Comparison of ENCODE assay signal across 19 cellular contexts in the genomic region with DNA sequence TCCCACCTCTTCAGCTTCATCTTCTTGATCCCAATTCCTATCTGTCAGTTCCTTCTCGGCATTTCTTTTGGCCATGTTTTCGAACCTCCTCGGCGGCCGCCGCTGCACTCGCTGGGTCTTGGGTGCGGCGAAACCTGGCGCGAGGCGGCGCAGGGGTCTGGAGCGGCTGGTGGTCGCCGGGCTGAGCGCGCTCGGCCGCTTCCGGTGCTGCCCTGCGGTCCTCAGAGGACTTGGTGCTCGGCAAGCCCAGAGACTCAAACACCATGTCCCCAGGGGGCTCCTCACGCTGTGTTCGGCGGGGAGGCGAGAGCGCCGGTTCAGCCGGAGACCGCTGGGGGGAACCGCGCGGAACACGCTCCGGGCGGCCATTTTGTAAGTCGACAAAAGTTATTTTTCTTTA. TPM values are rescaled to one million over a fixed set of nuclear protein-coding genes. Genes with fewer than 3 reads are reported as not detected.
DNase-seq lines count a peak whose midpoint lies in the region; ATAC-seq and TF ChIP-seq lines count a peak whose summit lies in the region.
"Had no signal": no experiment of that assay in that cellular context is flagged by ENCODE, and none has a peak within 500 bp of the region (broad histone marks: within the 10 kb centered on the region; RNA-seq: fewer than 3 reads in every experiment).

No MANE protein-coding gene starts in this region.

- no peaks in the 10 kb centered on the region for H3K36me3 ChIP-seq in ACC112 (ENCODE audit: insufficient read depth, low read length)
- H3K36me3 ChIP-seq in GM23338 (ENCODE audit: insufficient read depth): no peaks in the 10 kb centered on the region
- no peaks in the 10 kb centered on the region for H3K36me3 ChIP-seq in osteoblast (ENCODE audit: insufficient read depth, low read length)

- no peaks in the 10 kb centered on the region for H3K79me2 ChIP-seq in ACC112 (ENCODE audit: control insufficient read depth, insufficient read depth, low read length, unreplicated experiment)
- no peaks in the 10 kb centered on the region for H3K79me2 ChIP-seq in GM23338 (replicated peaks; ENCODE audit: insufficient read depth)
- H3K79me2 ChIP-seq in osteoblast (ENCODE audit: insufficient read depth, low read length): no peaks in the 10 kb centered on the region

- H3K9me3 ChIP-seq in osteoblast (ENCODE audit: low read depth, low read length): no peaks in the 10 kb centered on the region
- H3K9me3 ChIP-seq: A549 had no signal

- H3K27me3 ChIP-seq in ACC112 (ENCODE audit: insufficient read depth, low read length) (peaks cover 23% of the 10 kb centered on the region), GM23338 (ENCODE audit: insufficient read depth) (no peaks in the 10 kb centered on the region), osteoblast (ENCODE audit: insufficient read depth, low read length) (no peaks in the 10 kb centered on the region)

- peaks cover 6% of the 10 kb centered on the region for H3K27me3 Mint-ChIP-seq in GM23338 (ENCODE audit: insufficient read depth, low read depth, poor library complexity)

- no peak for TF ChIP-seq POLR2A in erythroblast (IDR thresholded peaks at IDR 0.05; ENCODE audit: low read length)

- TF ChIP-seq CTCF in GM23338 (conservative IDR thresholded peaks at IDR 0.05; ENCODE audit: low read depth in 2 of 2) (no peak), choroid plexus epithelial cell (conservative IDR thresholded peaks at IDR 0.05; ENCODE audit: low read depth, low read length) (peak; percentile 14), osteoblast (IDR thresholded peaks at IDR 0.05; ENCODE audit: extremely low read depth, low read depth, low read length) (no peak)

- H3K9me3 Mint-ChIP-seq in GM23338: no peaks in the 10 kb centered on the region
- H3K9me3 Mint-ChIP-seq: CD8-positive, alpha-beta T cell had no signal

- H4K20me1 ChIP-seq in GM23338 (replicated peaks; ENCODE audit: insufficient read depth) (no peaks in the 10 kb centered on the region), osteoblast (ENCODE audit: insufficient read depth, low read length) (no peaks in the 10 kb centered on the region)

- no peak for DNase-seq in GM23338 (ENCODE audit: low spot score)
- DNase-seq in choroid plexus epithelial cell (ENCODE audit: low read depth): no peak
- DNase-seq in osteoblast (ENCODE audit: insufficient read length, low spot score, missing footprints): no peak
- no peak for DNase-seq in activated CD4-positive, alpha-beta T cell treated with anti-CD3 and anti-CD28 coated beads, Interleukin-2, amount 50 U/mL, for 4 hours
- DNase-seq in erythroblast (lab: John Stamatoyannopoulos, UW): no peak
- DNase-seq: CD8-positive, alpha-beta T cell; DMS79 treated with DMSO at 0.1 percent for 48 hours; GDM1; GM23248; KG1; NCI-H1092; NCI-H1694 treated with DMSO at 0.1 percent for 48 hours; NCI-H345; NCI-H526 treated with DMSO at 0.1 percent for 48 hours; NK-92 treated with Interleukin-12 subunit alpha and Interleukin-12 subunit beta, amount 100 ng/mL, for 24 hours; OCI-M1 had no signal

- no peak overlapping the region for H3K4me3 Mint-ChIP-seq in GM23338
- H3K4me3 Mint-ChIP-seq: CD8-positive, alpha-beta T cell had no signal

- H3K9me2 ChIP-seq in GM23338 (ENCODE audit: insufficient read depth): no peaks in the 10 kb centered on the region

- peak overlapping the region; percentile 61 for H3K4me3 ChIP-seq in ACC112 (ENCODE audit: low read depth, low read length)
- no peak overlapping the region for H3K4me3 ChIP-seq in GM23338
- peak overlapping the region; percentile 35 for H3K4me3 ChIP-seq in choroid plexus epithelial cell (ENCODE audit: low read depth, low read length)
- no peak overlapping the region for H3K4me3 ChIP-seq in osteoblast (ENCODE audit: insufficient read depth, low read length)
- H3K4me3 ChIP-seq: A549, GM23248 had no signal

- H3K4me1 ChIP-seq in ACC112 (ENCODE audit: control insufficient read depth, insufficient read depth, low read length, unreplicated experiment): no peaks in the 10 kb centered on the region
- no peaks in the 10 kb centered on the region for H3K4me1 ChIP-seq in GM23338 (ENCODE audit: insufficient read depth)
- H3K4me1 ChIP-seq in osteoblast (ENCODE audit: insufficient read depth, low read length): no peaks in the 10 kb centered on the region

- H3K4me1 Mint-ChIP-seq in GM23338: peaks cover 6% of the 10 kb centered on the region; the same call in 1 of the 3 replicates

- ATAC-seq in GM23338: no peak
- ATAC-seq in HG03354 (IDR thresholded peaks at IDR 0.05; ENCODE audit: poor library complexity, severe bottlenecking, unreplicated experiment): no peak
- ATAC-seq: A549; CD8-positive, alpha-beta T cell had no signal

- no peaks in the 10 kb centered on the region for H3F3A ChIP-seq in GM23338 (replicated peaks; ENCODE audit: low read depth)

- no peaks in the 10 kb centered on the region for H3K36me3 Mint-ChIP-seq in GM23338 (ENCODE audit: low read depth)
- H3K36me3 Mint-ChIP-seq: CD8-positive, alpha-beta T cell had no signal

- H2AFZ ChIP-seq in ACC112 (ENCODE audit: low read length, unreplicated experiment): no peak overlapping the region
- peak overlapping the region; percentile 87 for H2AFZ ChIP-seq in GM23338
- peak overlapping the region; percentile 68 for H2AFZ ChIP-seq in osteoblast (ENCODE audit: low read length)
- H2AFZ ChIP-seq: GM23248 had no signal

- H3K27ac ChIP-seq in ACC112 (ENCODE audit: low read depth, low read length): no peak overlapping the region
- no peak overlapping the region for H3K27ac ChIP-seq in GM23338 (ENCODE audit: low read depth)
- no peak overlapping the region for H3K27ac ChIP-seq in osteoblast (ENCODE audit: low read depth, low read length)
- H3K27ac ChIP-seq: A549, GM23248 had no signal

- H3K4me2 ChIP-seq in GM23338 (no peak overlapping the region), osteoblast (ENCODE audit: insufficient read depth, low read length) (peak overlapping the region; percentile 7)
- H3K4me2 ChIP-seq: A549 had no signal

- no peak overlapping the region for H3K27ac Mint-ChIP-seq in GM23338
- H3K27ac Mint-ChIP-seq: CD8-positive, alpha-beta T cell had no signal

TF ChIP-seq in GM23338, 12 proteins besides CTCF, POLR2A, EP300 and RAD21:
- TF ChIP-seq ZNF331 (CRISPR knock-in tag; IDR thresholded peaks at IDR 0.05; ENCODE audit: low read depth): no peak

RNA-seq across cellular contexts. Expression of gene PPP1R36, which starts 51.8 kb away (rescaled TPM):
- 0.42 TPM in 1 of 2 replicates, not detected in the other for total RNA-seq in GM23338 (2014; rRNA removed; shearing (Covaris generic))
- polyA plus RNA-seq in GM23338 (2016; fragmentation: Nextera tagmentation; extraction: Ambion mirVana): 0.45 and 1.4 TPM in 2 replicates
- 0.88 and 1.1 TPM in 2 replicates for total RNA-seq in osteoblast

Comparison
In these comparisons a context has a peak if more than half of its experiments do, and no peak if none do; other contexts are left out.
1. H3K4me3 ChIP-seq: peak in ACC112 (single experiment) and choroid plexus epithelial cell (single experiment); none in GM23338 (single experiment) and osteoblast (single experiment).